Comparison of ENCODE assay signal across 24 cellular contexts in genomic region chr10:32161586-32161985, GRCh38.
"Had no signal": no experiment of that assay in that cellular context is flagged by ENCODE, and none has a peak within 500 bp of the region (broad histone marks: within the 10 kb centered on the region; RNA-seq: fewer than 3 reads in every experiment).

No MANE protein-coding gene starts in this region.

- H3K4me3 Mint-ChIP-seq: endodermal cell; naive thymus-derived CD8-positive, alpha-beta T cell; stimulated activated effector memory CD8-positive, alpha-beta T cell treated with anti-CD3 and anti-CD28 coated beads, Interleukin-12 subunit alpha, Interleukin-12 subunit beta, amount 100 ng/mL, for 72 hours had no signal

- H3K27ac ChIP-seq: colonic mucosa, left lung, neutrophil, psoas muscle, sigmoid colon, tibial artery, upper lobe of left lung, uterus had no signal

- H3K4me3 ChIP-seq: colonic mucosa, left lung, lung, psoas muscle, sigmoid colon, tibial artery, upper lobe of left lung, uterus had no signal

- H3K9me3 ChIP-seq: colonic mucosa, left lung, neutrophil, psoas muscle, sigmoid colon, tibial artery, upper lobe of left lung, uterus had no signal

- DNase-seq: colonic mucosa; dermis blood vessel endothelial cell; endodermal cell; erythroblast; foreskin melanocyte; head of caudate nucleus; islet precursor cell; left lung; mesenchymal stem cell; midbrain; naive thymus-derived CD8-positive, alpha-beta T cell; psoas muscle; retina; sigmoid colon; small intestine; stimulated activated CD4-positive, alpha-beta T cell treated with anti-CD3 and anti-CD28 coated beads, Interleukin-2, amount 100 ng/mL, for 48 hours; stimulated activated CD8-positive, alpha-beta memory T cell treated with anti-CD3 and anti-CD28 coated beads, Interleukin-4, amount 100 ng/mL, for 48 hours; stimulated activated naive CD8-positive, alpha-beta T cell treated with anti-CD3 and anti-CD28 coated beads, Interleukin-15, Interleukin-2, amounts not matched to agents 100 U/mL and 50 U/mL, for 24 hours; tibial artery; upper lobe of left lung; uterus had no signal

- H3K36me3 Mint-ChIP-seq: naive thymus-derived CD8-positive, alpha-beta T cell; stimulated activated effector memory CD8-positive, alpha-beta T cell treated with anti-CD3 and anti-CD28 coated beads, Interleukin-12 subunit alpha, Interleukin-12 subunit beta, amount 100 ng/mL, for 72 hours had no signal

- ATAC-seq: left lung; naive thymus-derived CD8-positive, alpha-beta T cell; psoas muscle; stimulated activated effector memory CD8-positive, alpha-beta T cell treated with anti-CD3 and anti-CD28 coated beads, Interleukin-12 subunit alpha, Interleukin-12 subunit beta, amount 100 ng/mL, for 72 hours; stimulated activated naive CD8-positive, alpha-beta T cell treated with anti-CD3 and anti-CD28 coated beads, Interleukin-15, Interleukin-2, amounts not matched to agents 100 U/mL and 50 U/mL, for 24 hours had no signal

- H3K9me3 Mint-ChIP-seq: endodermal cell; naive thymus-derived CD8-positive, alpha-beta T cell; stimulated activated effector memory CD8-positive, alpha-beta T cell treated with anti-CD3 and anti-CD28 coated beads, Interleukin-12 subunit alpha, Interleukin-12 subunit beta, amount 100 ng/mL, for 72 hours had no signal

- H3K27me3 ChIP-seq: colonic mucosa, left lung, neutrophil, sigmoid colon, tibial artery, upper lobe of left lung, uterus had no signal

- H3K4me1 Mint-ChIP-seq: endodermal cell; naive thymus-derived CD8-positive, alpha-beta T cell; stimulated activated effector memory CD8-positive, alpha-beta T cell treated with anti-CD3 and anti-CD28 coated beads, Interleukin-12 subunit alpha, Interleukin-12 subunit beta, amount 100 ng/mL, for 72 hours had no signal

- H3K4me1 ChIP-seq: colonic mucosa, left lung, psoas muscle, sigmoid colon, tibial artery, upper lobe of left lung, uterus had no signal

- H3K36me3 ChIP-seq: colonic mucosa, left lung, neutrophil, sigmoid colon, tibial artery, upper lobe of left lung, uterus had no signal

- H3K27ac Mint-ChIP-seq: endodermal cell; stimulated activated effector memory CD8-positive, alpha-beta T cell treated with anti-CD3 and anti-CD28 coated beads, Interleukin-12 subunit alpha, Interleukin-12 subunit beta, amount 100 ng/mL, for 72 hours had no signal
